In the genomic region with DNA sequence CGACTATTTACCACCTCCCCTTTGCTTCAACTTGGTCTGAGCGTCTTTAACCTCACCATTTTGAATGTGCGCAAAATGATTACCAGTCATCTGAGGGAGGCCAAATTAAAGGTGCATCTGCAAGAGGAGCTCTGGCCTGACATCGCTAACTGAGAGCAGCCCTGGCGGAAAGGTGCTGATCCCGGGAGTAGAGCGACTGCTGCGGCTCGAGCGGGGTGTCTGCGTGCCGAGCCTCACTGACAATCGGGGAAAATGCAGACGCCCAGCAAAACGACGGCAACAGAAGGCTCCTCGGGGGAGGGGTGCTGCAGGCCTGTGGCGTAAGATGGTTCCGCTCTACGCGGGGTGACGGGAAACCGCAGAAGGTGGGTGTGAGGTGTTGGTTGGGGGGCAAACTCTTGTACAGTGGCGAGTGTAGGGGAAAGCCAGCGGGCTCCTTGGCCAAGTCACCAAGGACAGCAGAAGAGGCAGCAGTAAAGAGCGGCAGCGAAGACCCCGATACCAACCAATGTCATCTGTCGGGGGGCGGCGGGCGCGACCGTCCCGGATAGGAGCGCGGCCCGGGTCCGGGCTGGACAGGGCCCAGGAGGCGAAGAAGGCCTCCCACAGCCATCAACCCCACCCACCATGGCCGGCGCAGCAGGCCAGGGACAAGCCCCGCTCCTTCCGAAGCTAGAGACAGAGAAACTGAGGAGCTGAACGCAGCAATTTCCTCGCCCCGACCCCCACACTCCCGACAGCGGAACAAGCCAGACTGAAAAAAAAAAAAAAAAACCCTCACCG, we compare ENCODE assay signal across 7 cellular contexts. TPM values are rescaled to one million over a fixed set of nuclear protein-coding genes. Genes with fewer than 3 reads are reported as not detected.
DNase-seq lines count a peak whose midpoint lies in the region; ATAC-seq and TF ChIP-seq lines count a peak whose summit lies in the region.

No MANE protein-coding gene starts in this region.

- no peak for TF ChIP-seq POLR2A in breast epithelium (IDR thresholded peaks at IDR 0.05)

- H3K27ac ChIP-seq in WERI-Rb-1: peak overlapping the region; percentile 83
- H3K27ac ChIP-seq in breast epithelium: peak overlapping the region; percentile 97 to 99

- peak; percentile 42 for ATAC-seq in GM18511 (IDR thresholded peaks at IDR 0.05; ENCODE audit: unreplicated experiment)
- ATAC-seq in HG02885 (IDR thresholded peaks at IDR 0.05; ENCODE audit: poor library complexity, unreplicated experiment): peak; percentile 34

- H3K36me3 ChIP-seq in WERI-Rb-1 (no peaks in the 10 kb centered on the region), breast epithelium (no peaks in the 10 kb centered on the region)

- H3K27me3 ChIP-seq in WERI-Rb-1 (ENCODE audit: insufficient read depth, low read depth, severe bottlenecking) (no peaks in the 10 kb centered on the region), breast epithelium (no peaks in the 10 kb centered on the region)

- DNase-seq in NCI-H2029 treated with DMSO at 0.1 percent for 48 hours (lab: John Stamatoyannopoulos, UW) (peak; percentile 67), WERI-Rb-1 (peak; percentile 66), breast epithelium (ENCODE audit: low spot score in 2 of 2) (peak; percentile 61 to 63), iris pigment epithelial cell (ENCODE audit: low read depth) (peak; percentile 81)
- DNase-seq in stimulated activated CD4-positive, alpha-beta T cell treated with anti-CD3 and anti-CD28 coated beads, Interleukin-12 subunit alpha, Interleukin-12 subunit beta, amount 100 ng/mL, for 4 hours: peak; percentile 64

- intact Hi-C loops in breast epithelium (cut with DNase I; ENCODE audit: low total_unique reads): loop anchor here (5.0 to 10.0 kb wide), 2 partner anchors 56 to 527 kb away; no protein-coding TSS in a partner anchor

- H3K4me1 ChIP-seq in breast epithelium: peaks cover 0 to 13% of the 10 kb centered on the region in 2 donors

- no peaks in the 10 kb centered on the region for H3K9me3 ChIP-seq in WERI-Rb-1 (ENCODE audit: severe bottlenecking)
- no peaks in the 10 kb centered on the region for H3K9me3 ChIP-seq in breast epithelium

- no peak for TF ChIP-seq CTCF in WERI-Rb-1 (IDR thresholded peaks at IDR 0.05; ENCODE audit: low read depth, low read length)
- TF ChIP-seq CTCF in breast epithelium (IDR thresholded peaks at IDR 0.05): peak in 1 of 3 donors; percentile 3

- H3K4me3 ChIP-seq in WERI-Rb-1 (ENCODE audit: low read depth, low read length) (peak overlapping the region; percentile 84), breast epithelium (peak overlapping the region; percentile 72 to 89 (median 83))

RNA-seq across cellular contexts. Expression of gene PJA2, which starts 0.5 kb away (rescaled TPM):
- 100 to 1,000 TPM; 103 to 136 (median 117) TPM for total RNA-seq in breast epithelium

Comparison
In these comparisons a context has a peak if more than half of its experiments do, and no peak if none do; other contexts are left out.
1. Peak in every context shown above with its lines: DNase-seq, ATAC-seq, H3K4me3 ChIP-seq and H3K27ac ChIP-seq.